ENCODE assay signal across 35 cellular contexts in the genomic region with DNA sequence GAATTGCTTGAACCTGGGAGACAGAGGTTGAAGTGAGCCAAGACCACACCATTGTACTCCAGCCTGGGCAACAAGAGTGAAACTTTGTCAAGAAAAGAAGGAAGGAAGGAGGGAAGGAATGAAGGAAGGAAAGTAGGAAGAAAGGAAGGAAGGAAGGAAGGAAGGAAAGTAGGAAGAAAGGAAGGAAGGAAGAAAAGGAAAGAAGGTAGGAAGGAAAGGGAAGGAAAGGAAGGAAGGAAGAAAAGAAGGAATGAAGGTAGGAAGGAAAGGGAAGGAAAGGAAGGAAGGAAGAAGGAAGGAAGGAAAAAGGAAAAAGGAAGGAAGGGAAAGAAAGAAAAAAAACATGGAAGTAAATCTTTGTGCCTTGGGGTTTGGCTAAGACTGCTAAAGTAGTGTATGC. TPM values are rescaled to one million over a fixed set of nuclear protein-coding genes. Genes with fewer than 3 reads are reported as not detected.
"Had no signal": no experiment of that assay in that cellular context is flagged by ENCODE, and none has a peak within 500 bp of the region (broad histone marks: within the 10 kb centered on the region; RNA-seq: fewer than 3 reads in every experiment).

No MANE protein-coding gene starts in this region.

- H3K4me3 ChIP-seq: ovary, psoas muscle, skin epidermis, smooth muscle cell, spleen, suprapubic skin, testis, tibial artery, transverse colon, upper lobe of right lung, uterus had no signal

- H3K4me3 Mint-ChIP-seq: naive thymus-derived CD8-positive, alpha-beta T cell; natural killer cell treated with Interleukin-12 subunit alpha and Interleukin-12 subunit beta and Interleukin-15 and Interleukin-18, amount 100 ng/mL, for 72 hours; nephron progenitor cell; neural crest cell; stimulated activated memory B cell treated with anti-CD40 and anti-IgM and Interleukin-4, amounts not matched to agents 10 μg/mL and 1 μg/mL and 100 μg/mL, for 72 hours; stimulated activated naive CD8-positive, alpha-beta T cell treated with anti-CD3 and anti-CD28 coated beads, Interleukin-15, amount 100 ng/mL, for 72 hours; type B pancreatic cell had no signal

- H3K4me1 Mint-ChIP-seq: nephron progenitor cell; neural crest cell; stimulated activated memory B cell treated with anti-CD40 and anti-IgM and Interleukin-4, amounts not matched to agents 10 μg/mL and 1 μg/mL and 100 μg/mL, for 72 hours had no signal

- H3K36me3 ChIP-seq: neutrophil, ovary, spleen, suprapubic skin, tibial artery, transverse colon, upper lobe of right lung, uterus had no signal

- H3K9me3 Mint-ChIP-seq: natural killer cell treated with Interleukin-12 subunit alpha and Interleukin-12 subunit beta and Interleukin-15 and Interleukin-18, amount 100 ng/mL, for 72 hours; nephron progenitor cell; neural crest cell; stimulated activated memory B cell treated with anti-CD40 and anti-IgM and Interleukin-4, amounts not matched to agents 10 μg/mL and 1 μg/mL and 100 μg/mL, for 72 hours; stimulated activated naive CD8-positive, alpha-beta T cell treated with anti-CD3 and anti-CD28 coated beads, Interleukin-15, amount 100 ng/mL, for 72 hours; type B pancreatic cell had no signal

- ATAC-seq: psoas muscle; right cardiac atrium; sciatic nerve; stimulated activated naive CD8-positive, alpha-beta T cell treated with anti-CD3 and anti-CD28 coated beads, Interleukin-15, Interleukin-2, amounts not matched to agents 100 U/mL and 50 U/mL, for 24 hours had no signal

- DNase-seq: naive thymus-derived CD8-positive, alpha-beta T cell; nephron progenitor cell; nucleus accumbens; ovary; posterior cingulate gyrus; psoas muscle; right cardiac atrium; spleen; stimulated activated CD4-positive, alpha-beta T cell treated with anti-CD3 and anti-CD28 coated beads, Interleukin-12 subunit alpha, Interleukin-12 subunit beta, amount 100 ng/mL, for 4 hours; stimulated activated CD4-positive, alpha-beta T cell treated with anti-CD3 and anti-CD28 coated beads, Interleukin-1b, Interleukin-23, amount 100 ng/mL, for 48 hours; stimulated activated CD4-positive, alpha-beta T cell treated with anti-CD3 and anti-CD28 coated beads, Interleukin-4, amount 100 ng/mL, for 1 hour; stimulated activated CD4-positive, alpha-beta T cell treated with anti-CD3 and anti-CD28 coated beads, Interleukin-4, amount 100 ng/mL, for 4 hours; stimulated activated CD8-positive, alpha-beta memory T cell treated with anti-CD3 and anti-CD28 coated beads, Interleukin-4, amount 100 ng/mL, for 48 hours; stimulated activated naive CD4-positive, alpha-beta T cell; stimulated activated naive CD8-positive, alpha-beta T cell treated with anti-CD3 and anti-CD28 coated beads, Interleukin-15, amount 100 ng/mL, for 72 hours; stimulated activated naive CD8-positive, alpha-beta T cell treated with anti-CD3 and anti-CD28 coated beads, Interleukin-15, Interleukin-2, amounts not matched to agents 100 U/mL and 50 U/mL, for 24 hours; substantia nigra; testis; tibial artery; transverse colon; upper lobe of right lung; uterus had no signal

- H3K79me2 ChIP-seq: parathyroid adenoma had no signal

- H3K36me3 Mint-ChIP-seq: naive thymus-derived CD8-positive, alpha-beta T cell; natural killer cell treated with Interleukin-12 subunit alpha and Interleukin-12 subunit beta and Interleukin-15 and Interleukin-18, amount 100 ng/mL, for 72 hours; stimulated activated memory B cell treated with anti-CD40 and anti-IgM and Interleukin-4, amounts not matched to agents 10 μg/mL and 1 μg/mL and 100 μg/mL, for 72 hours; type B pancreatic cell had no signal

- H3K27me3 ChIP-seq: ovary, testis had no signal

- H3K27ac Mint-ChIP-seq: natural killer cell treated with Interleukin-12 subunit alpha and Interleukin-12 subunit beta and Interleukin-15 and Interleukin-18, amount 100 ng/mL, for 72 hours; nephron progenitor cell; progenitor cell of endocrine pancreas; stimulated activated memory B cell treated with anti-CD40 and anti-IgM and Interleukin-4, amounts not matched to agents 10 μg/mL and 1 μg/mL and 100 μg/mL, for 72 hours; stimulated activated naive CD8-positive, alpha-beta T cell treated with anti-CD3 and anti-CD28 coated beads, Interleukin-15, amount 100 ng/mL, for 72 hours; type B pancreatic cell had no signal

- H2AFZ ChIP-seq: parathyroid adenoma had no signal

- H3K9me3 ChIP-seq: neutrophil, ovary, psoas muscle, spleen, suprapubic skin, testis, tibial artery, transverse colon, upper lobe of right lung, uterus had no signal

- H3K4me2 ChIP-seq: smooth muscle cell had no signal

- H3K27ac ChIP-seq: neutrophil, ovary, parathyroid adenoma, psoas muscle, skin epidermis, spleen, suprapubic skin, testis, tibial artery, transverse colon, upper lobe of right lung, uterus had no signal

- H3K4me1 ChIP-seq: parathyroid adenoma, psoas muscle, spleen, suprapubic skin, testis, tibial artery, transverse colon, upper lobe of right lung, uterus had no signal

RNA-seq across cellular contexts. Expression of gene ULBP1, which starts 11.7 kb away (rescaled TPM):
- total RNA-seq: sciatic nerve, transverse colon, uterus had no signal

RNA-seq across cellular contexts. Expression of gene ULBP2, which starts 33.6 kb away (rescaled TPM):
- total RNA-seq: naive thymus-derived CD8-positive, alpha-beta T cell; progenitor cell of endocrine pancreas; spleen; transverse colon had no signal

RNA-seq across cellular contexts. Expression of gene RAET1L, which starts 49.9 kb away (rescaled TPM):
- total RNA-seq: naive thymus-derived CD8-positive, alpha-beta T cell; natural killer cell treated with Interleukin-12 subunit alpha and Interleukin-12 subunit beta and Interleukin-15 and Interleukin-18, amount 100 ng/mL, for 72 hours; neural crest cell; omental fat pad; ovary; progenitor cell of endocrine pancreas; psoas muscle; right cardiac atrium; sciatic nerve; spleen; transverse colon; upper lobe of right lung; urinary bladder; uterus had no signal

RNA-seq across cellular contexts. Expression of gene RAET1G, which starts 52.5 kb away (rescaled TPM):
- total RNA-seq: naive thymus-derived CD8-positive, alpha-beta T cell; neural crest cell; progenitor cell of endocrine pancreas; testis; transverse colon had no signal
